ENCODE assay signal across 18 cellular contexts in genomic region chr2:230640540-230641011, GRCh38.
DNase-seq lines count a peak whose midpoint lies in the region; ATAC-seq and TF ChIP-seq lines count a peak whose summit lies in the region.
"Had no signal": no experiment of that assay in that cellular context is flagged by ENCODE, and none has a peak within 500 bp of the region (broad histone marks: within the 10 kb centered on the region; RNA-seq: fewer than 3 reads in every experiment).

No MANE protein-coding gene starts in this region.

- no peaks in the 10 kb centered on the region for H3K27me3 Mint-ChIP-seq in IgD-negative memory B cell
- no peaks in the 10 kb centered on the region for H3K27me3 Mint-ChIP-seq in activated naive CD4-positive, alpha-beta T cell treated with anti-CD3 and anti-CD28 coated beads for 36 hours (ENCODE audit: low read depth)
- H3K27me3 Mint-ChIP-seq: activated naive CD8-positive, alpha-beta T cell treated with anti-CD3 and anti-CD28 coated beads, Interleukin-2, amount 10 ng/mL, durations not matched to agents 7 days and 5 days had no signal

- peak overlapping the region in 2 of 4 donors; percentile 29 to 51 for H3K4me3 Mint-ChIP-seq in IgD-negative memory B cell
- no peak overlapping the region for H3K4me3 Mint-ChIP-seq in activated naive CD4-positive, alpha-beta T cell treated with anti-CD3 and anti-CD28 coated beads for 36 hours
- H3K4me3 Mint-ChIP-seq: activated naive CD8-positive, alpha-beta T cell treated with anti-CD3 and anti-CD28 coated beads, Interleukin-2, amount 10 ng/mL, durations not matched to agents 7 days and 5 days; CD8-positive, alpha-beta T cell had no signal

- DNase-seq in AG09309 (ENCODE audit: low read depth) = peak; percentile 54
- peak; percentile 18 for DNase-seq in adipocyte (ENCODE audit: low read depth)
- peak; percentile 5 for DNase-seq in left lobe of liver (ENCODE audit: low spot score)
- no peak for DNase-seq in ureter (ENCODE audit: low spot score)
- no peak for DNase-seq in occipital lobe (lab: John Stamatoyannopoulos, UW)
- no peak for DNase-seq in activated naive CD4-positive, alpha-beta T cell treated with anti-CD3 and anti-CD28 coated beads for 36 hours
- DNase-seq: activated naive CD8-positive, alpha-beta T cell treated with anti-CD3 and anti-CD28 coated beads, Interleukin-2, amount 10 ng/mL, durations not matched to agents 7 days and 5 days; gastrocnemius medialis; MM.1S; NCI-H226; psoas muscle; stimulated activated CD4-positive, alpha-beta T cell treated with anti-CD3 and anti-CD28 coated beads, Interleukin-4, amount 100 ng/mL, for 24 hours had no signal

- H3K4me3 ChIP-seq in AG09309 (ENCODE audit: control insufficient read depth, low read depth, low read length) (no peak overlapping the region), adipocyte (ENCODE audit: low read length) (no peak overlapping the region)
- H3K4me3 ChIP-seq: gastrocnemius medialis, psoas muscle, SK-N-MC, smooth muscle cell had no signal

- CTCF ChIA-PET in activated naive CD4-positive, alpha-beta T cell treated with anti-CD3 and anti-CD28 coated beads for 36 hours (lab: Charles Lee) = interaction anchor here (1.2 to 1.3 kb wide), 3 partner anchors 9 to 158 kb away, joined by 3 to 5 read pairs (median 3); no protein-coding TSS in a partner anchor

- peaks cover 3% of the 10 kb centered on the region for H3K36me3 Mint-ChIP-seq in IgD-negative memory B cell
- H3K36me3 Mint-ChIP-seq in activated naive CD4-positive, alpha-beta T cell treated with anti-CD3 and anti-CD28 coated beads for 36 hours (ENCODE audit: low read depth) = no peaks in the 10 kb centered on the region
- H3K36me3 Mint-ChIP-seq: activated naive CD8-positive, alpha-beta T cell treated with anti-CD3 and anti-CD28 coated beads, Interleukin-2, amount 10 ng/mL, durations not matched to agents 7 days and 5 days; CD8-positive, alpha-beta T cell had no signal

- H3K4me1 Mint-ChIP-seq in IgD-negative memory B cell = peaks cover 20 to 31% (median 28%) of the 10 kb centered on the region in 3 donors
- H3K4me1 Mint-ChIP-seq in activated naive CD4-positive, alpha-beta T cell treated with anti-CD3 and anti-CD28 coated beads for 36 hours (ENCODE audit: low read depth) = peaks cover 46% of the 10 kb centered on the region

- no peak overlapping the region for H3K9ac ChIP-seq in adipocyte (ENCODE audit: low read length)

- H3K9me3 Mint-ChIP-seq in IgD-negative memory B cell = no peaks in the 10 kb centered on the region
- H3K9me3 Mint-ChIP-seq in activated naive CD4-positive, alpha-beta T cell treated with anti-CD3 and anti-CD28 coated beads for 36 hours = no peaks in the 10 kb centered on the region
- H3K9me3 Mint-ChIP-seq: activated naive CD8-positive, alpha-beta T cell treated with anti-CD3 and anti-CD28 coated beads, Interleukin-2, amount 10 ng/mL, durations not matched to agents 7 days and 5 days; CD8-positive, alpha-beta T cell had no signal

- ATAC-seq in left lobe of liver (no peak), HG03521 (IDR thresholded peaks at IDR 0.05; ENCODE audit: unreplicated experiment) (no peak)
- ATAC-seq: activated CD4-positive, CD25-positive, alpha-beta regulatory T cell treated with anti-CD3 and anti-CD28 coated beads, Interleukin-2, amount 50 U/mL, for 24 hours; CD8-positive, alpha-beta T cell; gastrocnemius medialis; psoas muscle had no signal

- H3K27me3 ChIP-seq in adipocyte (replicated peaks; ENCODE audit: control insufficient read depth, insufficient read depth, low read length) = no peaks in the 10 kb centered on the region
- H3K27me3 ChIP-seq: gastrocnemius medialis had no signal

- intact Hi-C loops in activated naive CD4-positive, alpha-beta T cell treated with anti-CD3 and anti-CD28 coated beads for 36 hours (cut with micrococcal nuclease) = no loop called here

- H3K36me3 ChIP-seq in adipocyte (ENCODE audit: control insufficient read depth, insufficient read depth, low read length, severe bottlenecking) = no peaks in the 10 kb centered on the region
- H3K36me3 ChIP-seq: gastrocnemius medialis had no signal

- no peaks in the 10 kb centered on the region for H3K9me3 ChIP-seq in adipocyte (ENCODE audit: control insufficient read depth, low read length)
- H3K9me3 ChIP-seq: gastrocnemius medialis, psoas muscle had no signal

- H3K27ac Mint-ChIP-seq in IgD-negative memory B cell = peak overlapping the region in 2 of 3 donors; percentile 87 to 91
- no peak overlapping the region for H3K27ac Mint-ChIP-seq in activated naive CD4-positive, alpha-beta T cell treated with anti-CD3 and anti-CD28 coated beads for 36 hours
- H3K27ac Mint-ChIP-seq: activated naive CD8-positive, alpha-beta T cell treated with anti-CD3 and anti-CD28 coated beads, Interleukin-2, amount 10 ng/mL, durations not matched to agents 7 days and 5 days; CD8-positive, alpha-beta T cell had no signal

- no peak for TF ChIP-seq CTCF in AG09309 (IDR thresholded peaks at IDR 0.05; ENCODE audit: control insufficient read depth, insufficient read depth, low read depth, low read length, missing control alignments)

- peaks cover 2% of the 10 kb centered on the region for H3K4me1 ChIP-seq in adipocyte (ENCODE audit: control insufficient read depth, insufficient read depth, low read length)
- H3K4me1 ChIP-seq: psoas muscle had no signal

Comparison
In these comparisons a context has a peak if more than half of its experiments do, and no peak if none do; other contexts are left out.
1. DNase-seq: peak in AG09309 (single experiment), adipocyte (single experiment) and left lobe of liver (single experiment); none in ureter (single experiment), occipital lobe (single experiment) and activated naive CD4-positive, alpha-beta T cell treated with anti-CD3 and anti-CD28 coated beads for 36 hours (single experiment).